ENCODE assay signal across 15 cellular contexts in genomic region chr12:132152921-132153321, GRCh38. TPM values are rescaled to one million over a fixed set of nuclear protein-coding genes. Genes with fewer than 3 reads are reported as not detected.
DNase-seq lines count a peak whose midpoint lies in the region; ATAC-seq and TF ChIP-seq lines count a peak whose summit lies in the region.
"Had no signal": no experiment of that assay in that cellular context is flagged by ENCODE, and none has a peak within 500 bp of the region (broad histone marks: within the 10 kb centered on the region; RNA-seq: fewer than 3 reads in every experiment).

No MANE protein-coding gene starts in this region.

- CTCF ChIA-PET in RWPE1 (lab: Yijun Ruan, JAX): no interaction called here

- H3K27me3 ChIP-seq in BE2C (peaks cover 6% of the 10 kb centered on the region), psoas muscle (ENCODE audit: insufficient read depth in 3 of 3, low read length in 2 of 3) (no peaks in the 10 kb centered on the region), gastrocnemius medialis (no peaks in the 10 kb centered on the region)
- H3K27me3 ChIP-seq: BLaER1 treated with 17β-estradiol and CSF1 and Interleukin-3, amounts not matched to agents 10 nM and 100 nM had no signal

- no peaks in the 10 kb centered on the region for H3K9me3 Mint-ChIP-seq in glutamatergic neuron (ENCODE audit: unreplicated experiment)
- no peaks in the 10 kb centered on the region for H3K9me3 Mint-ChIP-seq in stimulated activated effector memory CD8-positive, alpha-beta T cell treated with anti-CD3 and anti-CD28 coated beads, Interleukin-12 subunit alpha, Interleukin-12 subunit beta, amount 100 ng/mL, for 72 hours
- H3K9me3 Mint-ChIP-seq: H9 had no signal

- peaks cover 2% of the 10 kb centered on the region for H3K27me3 Mint-ChIP-seq in glutamatergic neuron (ENCODE audit: unreplicated experiment)

- peak; percentile 36 for DNase-seq in 8988T
- peak; percentile 13 for DNase-seq in BE2C
- DNase-seq in glutamatergic neuron: peak; percentile 17
- peak; percentile 12 to 45 for DNase-seq in psoas muscle
- DNase-seq in gastrocnemius medialis: no peak
- no peak for DNase-seq in RWPE1 (ENCODE audit: low spot score)
- DNase-seq in stimulated activated effector memory CD8-positive, alpha-beta T cell treated with anti-CD3 and anti-CD28 coated beads, Interleukin-12 subunit alpha, Interleukin-12 subunit beta, amount 100 ng/mL, for 72 hours (ENCODE audit: low spot score in 2 of 2): no peak
- DNase-seq: COR-L47, DMS153, EL, H9, NCI-H1930, NCI-H2171 treated with DMSO at 0.1 percent for 48 hours, NCI-H774 had no signal

- H3K4me1 ChIP-seq in BE2C (no peaks in the 10 kb centered on the region), psoas muscle (no peaks in the 10 kb centered on the region), gastrocnemius medialis (peaks cover 0 to 5% of the 10 kb centered on the region in 2 donors)

- 85 to 90% (median 89%) methylated on average over 18 of the region's 18 CpGs for WGBS in psoas muscle, 3 donors

- no peak for TF ChIP-seq POLR2A in gastrocnemius medialis (IDR thresholded peaks at IDR 0.05)

- H3K4me1 Mint-ChIP-seq in glutamatergic neuron (ENCODE audit: low read depth, unreplicated experiment): peaks cover 2% of the 10 kb centered on the region
- no peaks in the 10 kb centered on the region for H3K4me1 Mint-ChIP-seq in stimulated activated effector memory CD8-positive, alpha-beta T cell treated with anti-CD3 and anti-CD28 coated beads, Interleukin-12 subunit alpha, Interleukin-12 subunit beta, amount 100 ng/mL, for 72 hours
- H3K4me1 Mint-ChIP-seq: H9 had no signal

- no peak for TF ChIP-seq CTCF in BE2C (IDR thresholded peaks at IDR 0.05; ENCODE audit: low read depth, low read length)
- no peak for TF ChIP-seq CTCF in glutamatergic neuron (IDR thresholded peaks at IDR 0.05; ENCODE audit: partially characterized antibody, unreplicated experiment)
- no peak for TF ChIP-seq CTCF in psoas muscle (IDR thresholded peaks at IDR 0.05)
- no peak for TF ChIP-seq CTCF in gastrocnemius medialis (IDR thresholded peaks at IDR 0.05 in 4 of 5, conservative IDR thresholded peaks at IDR 0.05 in 1 of 5)
- no peak for TF ChIP-seq CTCF in RWPE1 (conservative IDR thresholded peaks at IDR 0.05; ENCODE audit: low read depth)

- H3K27ac Mint-ChIP-seq in glutamatergic neuron (ENCODE audit: unreplicated experiment): no peak overlapping the region
- no peak overlapping the region for H3K27ac Mint-ChIP-seq in stimulated activated effector memory CD8-positive, alpha-beta T cell treated with anti-CD3 and anti-CD28 coated beads, Interleukin-12 subunit alpha, Interleukin-12 subunit beta, amount 100 ng/mL, for 72 hours
- H3K27ac Mint-ChIP-seq: H9 had no signal

- intact Hi-C loops in psoas muscle (cut with DNase I): loop anchor here (2.0 to 10.0 kb wide), 3 partner anchors 264 to 462 kb away; partner anchors contain the start of genes LRCOL1 (in 1 of the 2) and P2RX2 (in 1 of the 2)
- intact Hi-C loops in gastrocnemius medialis (cut with DNase I; ENCODE audit: low total_unique reads): loop anchor here (5.0 to 10.0 kb wide), 3 partner anchors 54 to 464 kb away; partner anchors contain the start of gene P2RX2

- ATAC-seq in psoas muscle (no peak), gastrocnemius medialis (no peak)
- ATAC-seq in stimulated activated effector memory CD8-positive, alpha-beta T cell treated with anti-CD3 and anti-CD28 coated beads, Interleukin-12 subunit alpha, Interleukin-12 subunit beta, amount 100 ng/mL, for 72 hours: no peak

- H3K9me3 ChIP-seq in BE2C (no peaks in the 10 kb centered on the region; the same call in 1 of the 2 replicates), psoas muscle (no peaks in the 10 kb centered on the region), gastrocnemius medialis (no peaks in the 10 kb centered on the region)

- POLR2A ChIA-PET in RWPE1 (lab: Yijun Ruan, JAX; ENCODE audit: low non-redundant PET): no interaction called here

- H3K4me3 ChIP-seq in BE2C (ENCODE audit: low read depth, low read length): no peak overlapping the region
- H3K4me3 ChIP-seq in psoas muscle: no peak overlapping the region
- no peak overlapping the region for H3K4me3 ChIP-seq in gastrocnemius medialis
- H3K4me3 ChIP-seq: BLaER1 treated with 17β-estradiol and CSF1 and Interleukin-3, amounts not matched to agents 10 nM and 100 nM had no signal

- no peak overlapping the region for H3K27ac ChIP-seq in psoas muscle
- no peak overlapping the region for H3K27ac ChIP-seq in gastrocnemius medialis
- H3K27ac ChIP-seq in RWPE1: no peak overlapping the region
- H3K27ac ChIP-seq: BLaER1 treated with 17β-estradiol and CSF1 and Interleukin-3, amounts not matched to agents 10 nM and 100 nM had no signal

- no peaks in the 10 kb centered on the region for H3K36me3 Mint-ChIP-seq in glutamatergic neuron (ENCODE audit: unreplicated experiment)
- no peaks in the 10 kb centered on the region for H3K36me3 Mint-ChIP-seq in stimulated activated effector memory CD8-positive, alpha-beta T cell treated with anti-CD3 and anti-CD28 coated beads, Interleukin-12 subunit alpha, Interleukin-12 subunit beta, amount 100 ng/mL, for 72 hours

- in situ Hi-C loops in gastrocnemius medialis (cut with MboI; ENCODE audit: low sequenced_read_pairs in 4 of 4): no loop called here

- no peak overlapping the region for H3K4me3 Mint-ChIP-seq in glutamatergic neuron (ENCODE audit: unreplicated experiment)
- H3K4me3 Mint-ChIP-seq in stimulated activated effector memory CD8-positive, alpha-beta T cell treated with anti-CD3 and anti-CD28 coated beads, Interleukin-12 subunit alpha, Interleukin-12 subunit beta, amount 100 ng/mL, for 72 hours: no peak overlapping the region
- H3K4me3 Mint-ChIP-seq: H9 had no signal

- peaks cover 17% of the 10 kb centered on the region for H3K36me3 ChIP-seq in BE2C
- peaks cover 0 to 23% of the 10 kb centered on the region in 2 donors for H3K36me3 ChIP-seq in psoas muscle (ENCODE audit: insufficient read depth in 1 of 2, low read depth in 1 of 2)
- H3K36me3 ChIP-seq in gastrocnemius medialis: peaks cover 0 to 19% of the 10 kb centered on the region in 2 donors

RNA-seq across cellular contexts. Expression of gene NOC4L, which starts 8.7 kb away (rescaled TPM):
- polyA plus RNA-seq in BE2C (2012; ENCODE audit: insufficient read depth, insufficient read length, low read depth): 158 TPM
- total RNA-seq in glutamatergic neuron (ENCODE audit: unreplicated experiment): 17.8 TPM
- 10 to 100 TPM in 3 of 4 donors, 1 to 10 TPM in 1; 7.9 to 25.7 (median 17.7) TPM for total RNA-seq in psoas muscle
- 10 to 100 TPM; 28.4 to 36.7 (median 30.8) TPM for polyA plus RNA-seq in psoas muscle
- total RNA-seq in gastrocnemius medialis: 10 to 100 TPM; 11.1 to 24.0 (median 21.2) TPM

RNA-seq across cellular contexts. Expression of gene DDX51, which starts 8.8 kb away (rescaled TPM):
- polyA plus RNA-seq in BE2C (2012; ENCODE audit: insufficient read depth, insufficient read length, low read depth): 118 TPM
- total RNA-seq in glutamatergic neuron (ENCODE audit: unreplicated experiment) (24.9 TPM), psoas muscle (10 to 100 TPM in 3 of 4 donors, 1 to 10 TPM in 1; 7.3 to 17.1 (median 11.8) TPM), gastrocnemius medialis (1 to 10 TPM; 5.8 to 7.8 (median 6.5) TPM)
- polyA plus RNA-seq in psoas muscle: 10 to 100 TPM; 11.7 to 17.0 (median 14.8) TPM

Comparison
In these comparisons a context has a peak if more than half of its experiments do, and no peak if none do; other contexts are left out.
1. DNase-seq: peak in 8988T (single experiment), BE2C (single experiment), glutamatergic neuron (single experiment) and psoas muscle (2 of 2); none in gastrocnemius medialis (0 of 2), RWPE1 (single experiment) and stimulated activated effector memory CD8-positive, alpha-beta T cell treated with anti-CD3 and anti-CD28 coated beads, Interleukin-12 subunit alpha, Interleukin-12 subunit beta, amount 100 ng/mL, for 72 hours (0 of 2).